ENCODE assay signal across 13 cellular contexts in genomic region chr1:58931761-58932160, GRCh38.
A peak's percentile ranks its signal among the peaks of the same experiment; 100 is the strongest.
DNase-seq lines count a peak whose midpoint lies in the region; ATAC-seq and TF ChIP-seq lines count a peak whose summit lies in the region.
"Had no signal": no experiment of that assay in that cellular context is flagged by ENCODE, and none has a peak within 500 bp of the region (broad histone marks: within the 10 kb centered on the region; RNA-seq: fewer than 3 reads in every experiment).

No MANE protein-coding gene starts in this region.

- H3K27ac Mint-ChIP-seq in T-helper 17 cell: peak overlapping the region; percentile 34

- H3K79me1 ChIP-seq in trophoblast cell (ENCODE audit: low read length): peaks cover 9% of the 10 kb centered on the region
- no peaks in the 10 kb centered on the region for H3K79me1 ChIP-seq in neuronal stem cell (ENCODE audit: low read depth, low read length)

- H4K91ac ChIP-seq in trophoblast cell (ENCODE audit: low read depth, low read length): peak overlapping the region; percentile 41
- no peak overlapping the region for H4K91ac ChIP-seq in neuronal stem cell (ENCODE audit: low read depth, low read length, poor library complexity)

- no peaks in the 10 kb centered on the region for H3K79me2 ChIP-seq in trophoblast cell (ENCODE audit: control insufficient read depth, insufficient read depth, low read length, poor library complexity)

- no peak for TF ChIP-seq POLR2A in esophagus muscularis mucosa (IDR thresholded peaks at IDR 0.05; ENCODE audit: low read depth)

- H3K4ac ChIP-seq in trophoblast cell (ENCODE audit: low read depth, low read length): no peak overlapping the region
- no peak overlapping the region for H3K4ac ChIP-seq in neuronal stem cell (ENCODE audit: low read length)

- no peak overlapping the region for H2AFZ ChIP-seq in trophoblast cell (ENCODE audit: insufficient read depth, low read length, poor library complexity)
- H2AFZ ChIP-seq in neuronal stem cell (ENCODE audit: low read length): no peak overlapping the region

- H3K4me3 ChIP-seq in esophagus muscularis mucosa: no peak overlapping the region
- no peak overlapping the region for H3K4me3 ChIP-seq in trophoblast cell (ENCODE audit: low read depth, low read length)
- H3K4me3 ChIP-seq in neuronal stem cell (ENCODE audit: low read length in 2 of 2): no peak overlapping the region

- H2BK5ac ChIP-seq in trophoblast cell (ENCODE audit: low read depth, low read length, poor library complexity) (no peak overlapping the region), neuronal stem cell (ENCODE audit: low read length) (no peak overlapping the region)

- no peaks in the 10 kb centered on the region for H3K27me3 ChIP-seq in esophagus muscularis mucosa
- H3K27me3 ChIP-seq in trophoblast cell (ENCODE audit: insufficient read depth, low read length): no peaks in the 10 kb centered on the region
- peaks cover 0 to 30% (median 0%) of the 10 kb centered on the region in 3 experiments for H3K27me3 ChIP-seq in neuronal stem cell (ENCODE audit: control insufficient read depth in 3 of 3, insufficient read depth in 3 of 3, low read depth in 1 of 3, low read length in 3 of 3)

- H2AK5ac ChIP-seq in trophoblast cell (ENCODE audit: low read length) (no peak overlapping the region), neuronal stem cell (ENCODE audit: low read depth, low read length) (no peak overlapping the region)

- no peaks in the 10 kb centered on the region for H3K36me3 ChIP-seq in esophagus muscularis mucosa
- H3K36me3 ChIP-seq in trophoblast cell (ENCODE audit: control insufficient read depth in 1 of 2, insufficient read depth in 2 of 2, low read length in 2 of 2): no peaks in the 10 kb centered on the region
- H3K36me3 ChIP-seq in neuronal stem cell (replicated peaks in 1 of 2; ENCODE audit: control insufficient read depth in 2 of 2, insufficient read depth in 2 of 2, low read length in 2 of 2): no peaks in the 10 kb centered on the region

- H3K36me3 Mint-ChIP-seq in T-helper 17 cell (ENCODE audit: low read depth): peaks cover 4% of the 10 kb centered on the region

- H4K8ac ChIP-seq in trophoblast cell (ENCODE audit: low read depth, low read length) (no peak overlapping the region), neuronal stem cell (ENCODE audit: low read depth, low read length) (no peak overlapping the region)

- H3K4me1 ChIP-seq in esophagus muscularis mucosa: peaks cover 0 to 8% (median 0%) of the 10 kb centered on the region in 4 donors
- H3K4me1 ChIP-seq in trophoblast cell (ENCODE audit: control insufficient read depth in 1 of 2, insufficient read depth in 2 of 2, low read length in 2 of 2): peaks cover 16 to 18% of the 10 kb centered on the region in 2 experiments
- H3K4me1 ChIP-seq in neuronal stem cell (ENCODE audit: control insufficient read depth in 2 of 2, insufficient read depth in 1 of 2, low read depth in 1 of 2, low read length in 2 of 2): peaks cover 0 to 15% of the 10 kb centered on the region in 2 donors

- H3K9me3 ChIP-seq in T-helper 17 cell (ENCODE audit: control insufficient read depth, low read length, poor library complexity, severe bottlenecking) (no peaks in the 10 kb centered on the region), esophagus muscularis mucosa (no peaks in the 10 kb centered on the region), trophoblast cell (ENCODE audit: insufficient read depth, low read depth, low read length) (no peaks in the 10 kb centered on the region), neuronal stem cell (replicated peaks in 1 of 2; ENCODE audit: control insufficient read depth in 2 of 2, insufficient read depth in 1 of 2, low read depth in 1 of 2, low read length in 2 of 2) (no peaks in the 10 kb centered on the region)

- no peak for TF ChIP-seq CTCF in esophagus muscularis mucosa (IDR thresholded peaks at IDR 0.05)

- H3K9ac ChIP-seq in trophoblast cell (ENCODE audit: low read length) (no peak overlapping the region), neuronal stem cell (ENCODE audit: low read depth, low read length, poor library complexity) (no peak overlapping the region)

- H3K4me2 ChIP-seq in trophoblast cell (ENCODE audit: low read length): no peak overlapping the region
- H3K4me2 ChIP-seq in neuronal stem cell (ENCODE audit: insufficient read depth, low read length, poor library complexity, severe bottlenecking): no peak overlapping the region

- H2BK120ac ChIP-seq in trophoblast cell (ENCODE audit: insufficient read depth, low read length, poor library complexity): no peak overlapping the region
- no peak overlapping the region for H2BK120ac ChIP-seq in neuronal stem cell (ENCODE audit: low read depth, low read length)

- no peak overlapping the region for H3K4me3 Mint-ChIP-seq in T-helper 17 cell

- DNase-seq in NCI-H2171 treated with DMSO at 0.1 percent for 48 hours (lab: John Stamatoyannopoulos, UW) (peak; percentile 30), NCI-H2171 (lab: John Stamatoyannopoulos, UW) (no peak), T-helper 17 cell (no peak), esophagus muscularis mucosa (ENCODE audit: extremely low spot score) (peak; percentile 64), trophoblast cell (no peak), MV-4-11 (lab: John Stamatoyannopoulos, UW) (no peak), neuronal stem cell (ENCODE audit: low spot score) (no peak)
- no peak for DNase-seq in activated CD4-positive, alpha-beta T cell treated with anti-CD3 and anti-CD28 coated beads for 4 hours
- DNase-seq: DMS79 treated with DMSO at 0.1 percent for 48 hours, HCEC 1CT, NCI-H187 treated with DMSO at 0.1 percent for 48 hours, NCI-H82 had no signal

- H3K23ac ChIP-seq in trophoblast cell (ENCODE audit: low read length) (no peak overlapping the region), neuronal stem cell (ENCODE audit: low read depth, low read length, poor library complexity) (no peak overlapping the region)

- H3K27ac ChIP-seq in esophagus muscularis mucosa (replicated peaks in 1 of 4) (no peak overlapping the region), trophoblast cell (ENCODE audit: low read depth, low read length) (no peak overlapping the region), neuronal stem cell (replicated peaks; ENCODE audit: low read length) (no peak overlapping the region)
- H3K27ac ChIP-seq: 22Rv1 had no signal

- H2BK12ac ChIP-seq in trophoblast cell (ENCODE audit: low read length) (peak overlapping the region; percentile 34), neuronal stem cell (ENCODE audit: low read length) (no peak overlapping the region)

- H3K27me3 Mint-ChIP-seq in T-helper 17 cell: peaks cover 28% of the 10 kb centered on the region

- WGBS in esophagus muscularis mucosa: 92% methylated on average over 6 of the region's 6 CpGs
- no CpG with 5 or more reads among the region's 6 CpGs for WGBS in trophoblast cell (ENCODE audit: extremely low coverage, insufficient coverage, insufficient read length)
- no CpG with 5 or more reads among the region's 6 CpGs for WGBS in neuronal stem cell (ENCODE audit: extremely low coverage in 2 of 2, insufficient read length in 2 of 2, insufficient replicate concordance in 1 of 2), 2 donors

- intact Hi-C loops in esophagus muscularis mucosa (cut with DNase I): no loop called here

- TF ChIP-seq EP300 in esophagus muscularis mucosa (IDR thresholded peaks at IDR 0.05): no peak

- peaks cover 37% of the 10 kb centered on the region for H3K4me1 Mint-ChIP-seq in T-helper 17 cell

- H3K18ac ChIP-seq in trophoblast cell (ENCODE audit: low read length) (no peak overlapping the region), neuronal stem cell (ENCODE audit: low read length) (no peak overlapping the region)

- H3K14ac ChIP-seq in trophoblast cell (ENCODE audit: low read length) (no peak overlapping the region), neuronal stem cell (ENCODE audit: low read length) (no peak overlapping the region)

- ATAC-seq in T-helper 17 cell: no peak

- H4K12ac ChIP-seq in trophoblast cell (ENCODE audit: low read depth, low read length): no peak overlapping the region

- no peak overlapping the region for H2BK15ac ChIP-seq in neuronal stem cell (ENCODE audit: low read length)

Comparison
In these comparisons a context has a peak if more than half of its experiments do, and no peak if none do; other contexts are left out.
1. DNase-seq: peak in NCI-H2171 treated with DMSO at 0.1 percent for 48 hours (single experiment) and esophagus muscularis mucosa (single experiment); none in NCI-H2171 (single experiment), T-helper 17 cell (0 of 3), trophoblast cell (0 of 2), activated CD4-positive, alpha-beta T cell treated with anti-CD3 and anti-CD28 coated beads for 4 hours (0 of 2), MV-4-11 (single experiment) and neuronal stem cell (single experiment).